27 cellular contexts compared by ENCODE assay signal in the genomic region with DNA sequence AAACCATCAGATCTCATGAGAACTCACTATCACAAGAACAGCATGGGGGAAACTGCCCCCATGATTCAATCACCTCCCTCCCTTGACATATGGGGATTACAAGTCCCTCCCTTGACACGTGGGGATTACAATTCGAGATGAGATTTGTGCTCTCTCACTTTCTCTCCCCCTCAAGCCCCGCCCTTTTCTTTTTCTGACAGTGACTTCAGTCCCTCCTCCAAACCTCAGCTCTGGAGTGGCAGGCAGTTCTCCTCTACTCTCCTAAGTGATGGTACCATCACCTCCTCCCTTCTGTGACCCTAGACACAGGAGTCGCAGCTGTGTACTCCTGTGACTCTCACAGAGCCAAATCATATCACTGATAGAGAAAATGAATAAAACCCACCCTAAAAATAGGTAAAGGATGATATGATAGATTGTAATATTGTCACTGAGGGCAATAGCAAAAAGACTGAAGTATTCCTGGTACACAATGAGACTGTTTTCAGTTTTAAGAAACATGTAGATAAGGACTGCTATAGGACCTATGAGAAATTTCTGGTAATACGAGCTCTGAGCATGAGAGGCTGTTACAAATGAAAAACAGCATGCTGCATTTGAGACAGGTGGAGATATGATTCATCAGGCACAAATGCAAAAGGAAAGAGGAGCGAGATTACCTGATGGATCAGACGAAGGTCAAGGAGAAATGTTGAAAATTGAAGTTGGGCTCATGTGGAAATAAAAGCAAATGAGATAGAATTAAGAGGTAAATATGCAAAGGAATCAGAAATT.
A peak's percentile ranks its signal among the peaks of the same experiment; 100 is the strongest.
DNase-seq lines count a peak whose midpoint lies in the region; ATAC-seq, FAIRE-seq and TF ChIP-seq lines count a peak whose summit lies in the region.
"Had no signal": no experiment of that assay in that cellular context is flagged by ENCODE, and none has a peak within 500 bp of the region (broad histone marks: within the 10 kb centered on the region; RNA-seq: fewer than 3 reads in every experiment).

No MANE protein-coding gene starts in this region.

- H3K36me3 Mint-ChIP-seq in activated CD8-positive, alpha-beta T cell treated with anti-CD3 and anti-CD28 coated beads for 36 hours (ENCODE audit: low read depth), result peaks cover 8% of the 10 kb centered on the region
- H3K36me3 Mint-ChIP-seq in activated CD8-positive, alpha-beta T cell treated with anti-CD3 and anti-CD28 coated beads, Interleukin-2, amount 10 ng/mL, durations not matched to agents 7 days and 5 days (ENCODE audit: low read depth), result no peaks in the 10 kb centered on the region
- no peaks in the 10 kb centered on the region for H3K36me3 Mint-ChIP-seq in type B pancreatic cell
- no peaks in the 10 kb centered on the region for H3K36me3 Mint-ChIP-seq in stimulated activated memory B cell treated with anti-CD40 and anti-IgM and Interleukin-4, amounts not matched to agents 10 μg/mL and 1 μg/mL and 100 μg/mL, for 72 hours
- H3K36me3 Mint-ChIP-seq: brain, memory B cell, naive B cell had no signal

- H3K27ac Mint-ChIP-seq in activated CD8-positive, alpha-beta T cell treated with anti-CD3 and anti-CD28 coated beads for 36 hours, result no peak overlapping the region
- no peak overlapping the region for H3K27ac Mint-ChIP-seq in activated CD8-positive, alpha-beta T cell treated with anti-CD3 and anti-CD28 coated beads, Interleukin-2, amount 10 ng/mL, durations not matched to agents 7 days and 5 days
- peak overlapping the region; percentile 39 for H3K27ac Mint-ChIP-seq in type B pancreatic cell
- H3K27ac Mint-ChIP-seq in stimulated activated memory B cell treated with anti-CD40 and anti-IgM and Interleukin-4, amounts not matched to agents 10 μg/mL and 1 μg/mL and 100 μg/mL, for 72 hours, result no peak overlapping the region
- H3K27ac Mint-ChIP-seq: effector memory CD8-positive, alpha-beta T cell; memory B cell; naive B cell; T-helper 17 cell had no signal

- no peak for ATAC-seq in activated CD8-positive, alpha-beta T cell treated with anti-CD3 and anti-CD28 coated beads for 36 hours
- no peak for ATAC-seq in activated CD8-positive, alpha-beta T cell treated with anti-CD3 and anti-CD28 coated beads, Interleukin-2, amount 10 ng/mL, durations not matched to agents 7 days and 5 days
- ATAC-seq in GM12878 (peak; percentile 77), GM18873 (IDR thresholded peaks at IDR 0.05; ENCODE audit: low FRiP score, unreplicated experiment) (no peak)
- ATAC-seq in stimulated activated memory B cell treated with anti-CD40 and anti-IgM and Interleukin-4, amounts not matched to agents 10 μg/mL and 1 μg/mL and 100 μg/mL, for 72 hours, result no peak
- ATAC-seq: effector memory CD8-positive, alpha-beta T cell; T-helper 17 cell had no signal

- in situ Hi-C loops in GM12878 (cut with MboI), result no loop called here

- H3K4me3 Mint-ChIP-seq in activated CD8-positive, alpha-beta T cell treated with anti-CD3 and anti-CD28 coated beads for 36 hours, result no peak overlapping the region
- no peak overlapping the region for H3K4me3 Mint-ChIP-seq in activated CD8-positive, alpha-beta T cell treated with anti-CD3 and anti-CD28 coated beads, Interleukin-2, amount 10 ng/mL, durations not matched to agents 7 days and 5 days
- no peak overlapping the region for H3K4me3 Mint-ChIP-seq in type B pancreatic cell
- H3K4me3 Mint-ChIP-seq in stimulated activated memory B cell treated with anti-CD40 and anti-IgM and Interleukin-4, amounts not matched to agents 10 μg/mL and 1 μg/mL and 100 μg/mL, for 72 hours, result no peak overlapping the region
- H3K4me3 Mint-ChIP-seq: brain; effector memory CD8-positive, alpha-beta T cell; memory B cell; naive B cell; T-helper 17 cell had no signal

- intact Hi-C loops in activated CD8-positive, alpha-beta T cell treated with anti-CD3 and anti-CD28 coated beads for 36 hours (cut with micrococcal nuclease), result no loop called here
- intact Hi-C loops in GM12878 (cut with micrococcal nuclease; ENCODE audit: unreplicated experiment), result no loop called here

- RAD21 ChIA-PET in GM12878 (lab: Charles Lee; ENCODE audit: unreplicated experiment), result no interaction called here

- no peaks in the 10 kb centered on the region for H3K27me3 Mint-ChIP-seq in activated CD8-positive, alpha-beta T cell treated with anti-CD3 and anti-CD28 coated beads for 36 hours
- H3K27me3 Mint-ChIP-seq in activated CD8-positive, alpha-beta T cell treated with anti-CD3 and anti-CD28 coated beads, Interleukin-2, amount 10 ng/mL, durations not matched to agents 7 days and 5 days (ENCODE audit: low read depth), result no peaks in the 10 kb centered on the region
- no peaks in the 10 kb centered on the region for H3K27me3 Mint-ChIP-seq in type B pancreatic cell
- no peaks in the 10 kb centered on the region for H3K27me3 Mint-ChIP-seq in stimulated activated memory B cell treated with anti-CD40 and anti-IgM and Interleukin-4, amounts not matched to agents 10 μg/mL and 1 μg/mL and 100 μg/mL, for 72 hours
- H3K27me3 Mint-ChIP-seq: brain, memory B cell had no signal

- H3K27me3 ChIP-seq in GM12878 (replicated peaks in 1 of 2; ENCODE audit: control insufficient read depth in 2 of 2, insufficient read depth in 2 of 2, low read length in 1 of 2) (no peaks in the 10 kb centered on the region; a peak in 2 of 4 replicates), osteoblast (ENCODE audit: insufficient read depth, low read length) (no peaks in the 10 kb centered on the region)
- H3K27me3 ChIP-seq: BLaER1, right atrium auricular region, stomach, upper lobe of left lung had no signal

- no peaks in the 10 kb centered on the region for H3K79me2 ChIP-seq in GM12878 (ENCODE audit: control insufficient read depth, insufficient read depth, low read length)
- no peaks in the 10 kb centered on the region for H3K79me2 ChIP-seq in osteoblast (ENCODE audit: insufficient read depth, low read length)

- H3K27ac ChIP-seq in GM12878 (ENCODE audit: control insufficient read depth, insufficient read depth) (no peak overlapping the region), osteoblast (ENCODE audit: low read depth, low read length) (no peak overlapping the region)
- H3K27ac ChIP-seq: BLaER1, right atrium auricular region, SK-N-MC, stomach, upper lobe of left lung had no signal

- SMC1A ChIA-PET in GM12878 (lab: Charles Lee; ENCODE audit: uncharacterized antibody, unreplicated experiment), result no interaction called here

- TF ChIP-seq POLR2A in GM12878 (IDR thresholded peaks at IDR 0.05; ENCODE audit: low read depth, low read length), result no peak

- CTCF ChIA-PET in activated CD8-positive, alpha-beta T cell treated with anti-CD3 and anti-CD28 coated beads for 36 hours (lab: Charles Lee), result no interaction called here
- CTCF ChIA-PET in activated CD8-positive, alpha-beta T cell treated with anti-CD3 and anti-CD28 coated beads, Interleukin-2, amount 10 ng/mL, durations not matched to agents 7 days and 5 days (lab: Charles Lee), result no interaction called here
- CTCF ChIA-PET in GM12878 (lab: Yijun Ruan, JAX), result interaction anchor here (0.6 kb wide), 1 partner anchor 36 kb away, joined by 3 read pairs; no protein-coding TSS in a partner anchor

- no peak for FAIRE-seq in GM12878 (lab: Jason Lieb, UNC)
- FAIRE-seq: colon, H54 had no signal

- H2AFZ ChIP-seq in GM12878 (ENCODE audit: control insufficient read depth, low read depth, low read length), result no peak overlapping the region
- H2AFZ ChIP-seq in osteoblast (ENCODE audit: low read length), result no peak overlapping the region

- DNase-seq in activated CD8-positive, alpha-beta T cell treated with anti-CD3 and anti-CD28 coated beads for 36 hours, result peak; percentile 2
- DNase-seq in activated CD8-positive, alpha-beta T cell treated with anti-CD3 and anti-CD28 coated beads, Interleukin-2, amount 10 ng/mL, durations not matched to agents 7 days and 5 days, result no peak
- DNase-seq in NCI-H524 (lab: John Stamatoyannopoulos, UW), result peak; percentile 31 to 79
- no peak for DNase-seq in GM12878 (ENCODE audit: low read depth, low spot score)
- DNase-seq in type B pancreatic cell (ENCODE audit: extremely low spot score, unreplicated experiment), result no peak
- no peak for DNase-seq in osteoblast (ENCODE audit: insufficient read length, low spot score, missing footprints)
- DNase-seq: ACHN; activated CD4-positive, alpha-beta T cell treated with anti-CD3 and anti-CD28 coated beads, Interleukin-2, amount 50 U/mL, for 48 hours; activated gamma-delta T cell; activated T-cell treated with anti-CD3 and anti-CD28 coated beads for 4 hours; COR-L47; effector memory CD8-positive, alpha-beta T cell; IMR-90; naive B cell; NCI-H1417; stomach; T-helper 17 cell; upper lobe of left lung had no signal

- H3K4me3 ChIP-seq in GM12878 (no peak overlapping the region), osteoblast (ENCODE audit: insufficient read depth, low read length) (no peak overlapping the region)
- H3K4me3 ChIP-seq: BLaER1, right atrium auricular region, SK-N-MC, stomach, upper lobe of left lung had no signal

- POLR2A ChIA-PET in activated CD8-positive, alpha-beta T cell treated with anti-CD3 and anti-CD28 coated beads for 36 hours (lab: Charles Lee), result no interaction called here
- POLR2A ChIA-PET in activated CD8-positive, alpha-beta T cell treated with anti-CD3 and anti-CD28 coated beads, Interleukin-2, amount 10 ng/mL, durations not matched to agents 7 days and 5 days (lab: Charles Lee), result no interaction called here
- POLR2A ChIA-PET in GM12878 (lab: Charles Lee), result no interaction called here

- H3K4me2 ChIP-seq in GM12878 (ENCODE audit: control insufficient read depth, insufficient read depth), result no peak overlapping the region
- no peak overlapping the region for H3K4me2 ChIP-seq in osteoblast (ENCODE audit: insufficient read depth, low read length)
- H3K4me2 ChIP-seq: BLaER1 had no signal

- TF ChIP-seq EP300 in GM12878 (IDR thresholded peaks at IDR 0.05; ENCODE audit: borderline replicate concordance in 1 of 2, control insufficient read depth in 1 of 2, low read depth in 2 of 2, low read length in 2 of 2), result no peak

- H3K36me3 ChIP-seq in GM12878 (ENCODE audit: control insufficient read depth in 2 of 2, insufficient read depth in 2 of 2, low read length in 1 of 2) (no peaks in the 10 kb centered on the region), osteoblast (ENCODE audit: insufficient read depth, low read length) (no peaks in the 10 kb centered on the region)
- H3K36me3 ChIP-seq: BLaER1, right atrium auricular region, stomach, upper lobe of left lung had no signal

- no TSS peak for BruUV-seq in GM12878 (replicated peaks; lab: Mats Ljungman, UMichigan)

- H3K9me3 ChIP-seq in GM12878 (replicated peaks; ENCODE audit: control insufficient read depth, insufficient read depth, low read length), result no peaks in the 10 kb centered on the region
- no peaks in the 10 kb centered on the region for H3K9me3 ChIP-seq in osteoblast (ENCODE audit: low read depth, low read length)
- H3K9me3 ChIP-seq: BLaER1, right atrium auricular region, stomach, upper lobe of left lung had no signal

- no peak for TF ChIP-seq RAD21 in GM12878 (IDR thresholded peaks at IDR 0.05; ENCODE audit: insufficient read depth, low read depth, low read length)

- H3K9ac ChIP-seq in GM12878 (ENCODE audit: control insufficient read depth, insufficient read depth, low read length), result no peak overlapping the region
- H3K9ac ChIP-seq: BLaER1 had no signal

- WGBS in GM12878 (ENCODE audit: insufficient coverage, insufficient replicate concordance, low lambda C conversion rate, missing lambda C conversion rate), result 24% methylated on average over 7 of the region's 7 CpGs

- H3K4me1 Mint-ChIP-seq in activated CD8-positive, alpha-beta T cell treated with anti-CD3 and anti-CD28 coated beads for 36 hours (ENCODE audit: low read depth), result no peaks in the 10 kb centered on the region
- no peaks in the 10 kb centered on the region for H3K4me1 Mint-ChIP-seq in activated CD8-positive, alpha-beta T cell treated with anti-CD3 and anti-CD28 coated beads, Interleukin-2, amount 10 ng/mL, durations not matched to agents 7 days and 5 days (ENCODE audit: low read depth)
- no peaks in the 10 kb centered on the region for H3K4me1 Mint-ChIP-seq in type B pancreatic cell (ENCODE audit: unreplicated experiment)
- no peaks in the 10 kb centered on the region for H3K4me1 Mint-ChIP-seq in stimulated activated memory B cell treated with anti-CD40 and anti-IgM and Interleukin-4, amounts not matched to agents 10 μg/mL and 1 μg/mL and 100 μg/mL, for 72 hours
- H3K4me1 Mint-ChIP-seq: memory B cell, naive B cell had no signal

- H3K4me1 ChIP-seq in GM12878 (ENCODE audit: control insufficient read depth, insufficient read depth, low read length) (no peaks in the 10 kb centered on the region), osteoblast (ENCODE audit: insufficient read depth, low read length) (no peaks in the 10 kb centered on the region)
- H3K4me1 ChIP-seq: right atrium auricular region, stomach, upper lobe of left lung had no signal

- H3K9me3 Mint-ChIP-seq in activated CD8-positive, alpha-beta T cell treated with anti-CD3 and anti-CD28 coated beads for 36 hours, result no peaks in the 10 kb centered on the region
- H3K9me3 Mint-ChIP-seq in activated CD8-positive, alpha-beta T cell treated with anti-CD3 and anti-CD28 coated beads, Interleukin-2, amount 10 ng/mL, durations not matched to agents 7 days and 5 days (ENCODE audit: insufficient read depth), result no peaks in the 10 kb centered on the region
- peaks cover 4% of the 10 kb centered on the region for H3K9me3 Mint-ChIP-seq in type B pancreatic cell
- no peaks in the 10 kb centered on the region for H3K9me3 Mint-ChIP-seq in stimulated activated memory B cell treated with anti-CD40 and anti-IgM and Interleukin-4, amounts not matched to agents 10 μg/mL and 1 μg/mL and 100 μg/mL, for 72 hours
- H3K9me3 Mint-ChIP-seq: effector memory CD8-positive, alpha-beta T cell; memory B cell had no signal

- H4K20me1 ChIP-seq in GM12878 (ENCODE audit: control insufficient read depth, insufficient read depth) (no peaks in the 10 kb centered on the region), osteoblast (ENCODE audit: insufficient read depth, low read length) (no peaks in the 10 kb centered on the region)
- H4K20me1 ChIP-seq: BLaER1 had no signal

- no peak for TF ChIP-seq CTCF in activated CD8-positive, alpha-beta T cell treated with anti-CD3 and anti-CD28 coated beads for 36 hours (IDR thresholded peaks at IDR 0.05)
- TF ChIP-seq CTCF in GM12878 (IDR thresholded peaks at IDR 0.05 in 2 of 3, conservative IDR thresholded peaks at IDR 0.05 in 1 of 3; ENCODE audit: control insufficient read depth in 2 of 3, extremely low read depth in 1 of 3, insufficient read depth in 1 of 3, low read depth in 3 of 3, low read length in 3 of 3), result no peak
- TF ChIP-seq CTCF in type B pancreatic cell (conservative IDR thresholded peaks at IDR 0.05), result no peak
- no peak for TF ChIP-seq CTCF in osteoblast (IDR thresholded peaks at IDR 0.05; ENCODE audit: extremely low read depth, low read depth, low read length)

Comparison
In these comparisons a context has a peak if more than half of its experiments do, and no peak if none do; other contexts are left out.
1. DNase-seq: peak in activated CD8-positive, alpha-beta T cell treated with anti-CD3 and anti-CD28 coated beads for 36 hours (single experiment) and NCI-H524 (2 of 2); none in activated CD8-positive, alpha-beta T cell treated with anti-CD3 and anti-CD28 coated beads, Interleukin-2, amount 10 ng/mL, durations not matched to agents 7 days and 5 days (single experiment), GM12878 (single experiment), type B pancreatic cell (single experiment) and osteoblast (single experiment).